ENCODE assay signal across 24 cellular contexts in the genomic region with DNA sequence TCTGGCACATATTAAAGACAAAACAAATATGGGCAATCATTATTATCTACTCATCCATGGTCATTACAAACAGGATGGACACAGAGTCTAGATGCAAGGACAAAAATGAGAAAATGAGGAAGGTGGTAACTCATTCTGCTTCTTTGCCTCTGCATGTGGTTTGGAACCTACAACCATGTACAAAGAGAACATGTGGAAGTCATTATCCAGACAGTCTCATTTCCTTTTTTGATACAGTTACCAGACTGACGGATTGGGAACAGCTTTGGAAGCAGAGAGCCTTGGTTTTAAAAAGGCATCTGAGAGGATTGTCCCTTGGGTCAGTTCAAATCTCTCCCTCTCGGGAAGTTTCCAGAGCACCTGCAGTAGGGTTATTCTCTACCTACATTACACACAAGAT.
DNase-seq lines count a peak whose midpoint lies in the region; ATAC-seq and TF ChIP-seq lines count a peak whose summit lies in the region.
"Had no signal": no experiment of that assay in that cellular context is flagged by ENCODE, and none has a peak within 500 bp of the region (broad histone marks: within the 10 kb centered on the region; RNA-seq: fewer than 3 reads in every experiment).

No MANE protein-coding gene starts in this region.

- no peak for TF ChIP-seq CTCF in GM23338 (conservative IDR thresholded peaks at IDR 0.05; ENCODE audit: low read depth in 2 of 2)

- no peaks in the 10 kb centered on the region for H3K36me3 ChIP-seq in GM23338 (ENCODE audit: insufficient read depth)
- H3K36me3 ChIP-seq: ovary, right atrium auricular region, spleen had no signal

- H3K4me1 ChIP-seq in GM23338 (ENCODE audit: insufficient read depth), result peaks cover 18% of the 10 kb centered on the region
- H3K4me1 ChIP-seq: right atrium auricular region, spleen had no signal

- H3K9me3 Mint-ChIP-seq in GM23338, result peaks cover 21% of the 10 kb centered on the region
- H3K9me3 Mint-ChIP-seq: type B pancreatic cell had no signal

- H3K79me2 ChIP-seq in GM23338 (replicated peaks; ENCODE audit: insufficient read depth), result no peaks in the 10 kb centered on the region

- H3K36me3 Mint-ChIP-seq in GM23338 (ENCODE audit: low read depth), result peaks cover 22% of the 10 kb centered on the region
- H3K36me3 Mint-ChIP-seq: brain; CD8-positive, alpha-beta T cell; type B pancreatic cell had no signal

- peaks cover 9% of the 10 kb centered on the region for H3K27me3 Mint-ChIP-seq in GM23338 (ENCODE audit: insufficient read depth, low read depth, poor library complexity)

- DNase-seq in Daoy (ENCODE audit: low read depth) (peak; percentile 18), HS-5 (ENCODE audit: low read depth) (peak; percentile 13), fibroblast of gingiva (ENCODE audit: low read depth) (peak; percentile 53), stromal cell of bone marrow (ENCODE audit: low read depth) (peak; percentile 29), GM23338 (ENCODE audit: low spot score) (no peak)
- DNase-seq in stimulated activated naive CD4-positive, alpha-beta T cell treated with Interleukin-2 at 50 U/mL for 16 hours (lab: John Stamatoyannopoulos, UW), result no peak
- DNase-seq in activated CD4-positive, alpha-beta T cell treated with anti-CD3 and anti-CD28 coated beads for 1 hour, result no peak
- DNase-seq: activated CD4-positive, alpha-beta T cell treated with anti-CD3 and anti-CD28 coated beads for 48 hours; activated naive CD4-positive, alpha-beta T cell; activated T-cell treated with anti-CD3 and anti-CD28 coated beads, Interleukin-2, amount 50 U/mL, for 4 hours; AML-193; CD8-positive, alpha-beta T cell; H7; NCI-H1105 treated with DMSO at 0.1 percent for 48 hours; NCI-H2029 treated with DMSO at 0.1 percent for 48 hours; NCI-H2227 treated with DMSO at 0.1 percent for 48 hours; ovary; spleen; stimulated activated CD4-positive, alpha-beta T cell treated with anti-CD3 and anti-CD28 coated beads, Interleukin-2, amount 100 ng/mL, for 48 hours; substantia nigra had no signal

- no peak overlapping the region for H3K4me3 ChIP-seq in GM23338
- H3K4me3 ChIP-seq: ovary, right atrium auricular region, spleen had no signal

- H3F3A ChIP-seq in GM23338 (replicated peaks; ENCODE audit: low read depth), result no peaks in the 10 kb centered on the region

- H3K27ac Mint-ChIP-seq in GM23338, result no peak overlapping the region
- H3K27ac Mint-ChIP-seq: brain; CD8-positive, alpha-beta T cell; T-helper 2 cell treated with Interferon-gamma antibody and Interleukin-4, amounts not matched to agents 5 μg/mL and 100 μg/mL, for 36 hours; type B pancreatic cell had no signal

- no peaks in the 10 kb centered on the region; the same call in 1 of the 2 replicates for H3K9me2 ChIP-seq in GM23338 (ENCODE audit: insufficient read depth)

- no peak overlapping the region for H3K4me3 Mint-ChIP-seq in GM23338
- H3K4me3 Mint-ChIP-seq: activated T-cell treated with anti-CD3 and anti-CD28 coated beads, Interleukin-2, amount 50 U/mL, for 4 hours; brain; CD8-positive, alpha-beta T cell; T-helper 2 cell treated with Interferon-gamma antibody and Interleukin-4, amounts not matched to agents 5 μg/mL and 100 μg/mL, for 36 hours; type B pancreatic cell had no signal

- H3K27ac ChIP-seq in GM23338 (ENCODE audit: low read depth), result no peak overlapping the region
- H3K27ac ChIP-seq: ovary, right atrium auricular region, spleen had no signal

- no peak overlapping the region for H2AFZ ChIP-seq in GM23338

- H3K27me3 ChIP-seq in GM23338 (ENCODE audit: insufficient read depth), result no peaks in the 10 kb centered on the region
- H3K27me3 ChIP-seq: ovary, right atrium auricular region, spleen had no signal

- no peaks in the 10 kb centered on the region for H4K20me1 ChIP-seq in GM23338 (replicated peaks; ENCODE audit: insufficient read depth)

- no peak for ATAC-seq in GM23338
- ATAC-seq: activated T-cell treated with anti-CD3 and anti-CD28 coated beads, Interleukin-2, amount 50 U/mL, for 4 hours; CD8-positive, alpha-beta T cell had no signal

- peaks cover 13% of the 10 kb centered on the region; the same call in 2 of the 3 replicates for H3K4me1 Mint-ChIP-seq in GM23338
- H3K4me1 Mint-ChIP-seq: brain had no signal

- H3K4me2 ChIP-seq in GM23338, result no peak overlapping the region

TF ChIP-seq in GM23338, 12 proteins besides CTCF, POLR2A, EP300 and RAD21 (continues in another document):
- TF ChIP-seq EZH2 (IDR thresholded peaks at IDR 0.05; ENCODE audit: low read depth, unreplicated experiment), result no peak
- TF ChIP-seq POLR2AphosphoS5 (IDR thresholded peaks at IDR 0.05; ENCODE audit: low read depth), result no peak
- no peak for TF ChIP-seq ZNF114 (CRISPR knock-in tag; IDR thresholded peaks at IDR 0.05)
- no peak for TF ChIP-seq STAT1 (IDR thresholded peaks at IDR 0.05; ENCODE audit: unreplicated experiment)
- TF ChIP-seq CREB1 (CRISPR knock-in tag; IDR thresholded peaks at IDR 0.05; ENCODE audit: low read depth), result no peak
- TF ChIP-seq EZH2phosphoT487 (IDR thresholded peaks at IDR 0.05; ENCODE audit: unreplicated experiment), result no peak
- TF ChIP-seq, protein P1, sequence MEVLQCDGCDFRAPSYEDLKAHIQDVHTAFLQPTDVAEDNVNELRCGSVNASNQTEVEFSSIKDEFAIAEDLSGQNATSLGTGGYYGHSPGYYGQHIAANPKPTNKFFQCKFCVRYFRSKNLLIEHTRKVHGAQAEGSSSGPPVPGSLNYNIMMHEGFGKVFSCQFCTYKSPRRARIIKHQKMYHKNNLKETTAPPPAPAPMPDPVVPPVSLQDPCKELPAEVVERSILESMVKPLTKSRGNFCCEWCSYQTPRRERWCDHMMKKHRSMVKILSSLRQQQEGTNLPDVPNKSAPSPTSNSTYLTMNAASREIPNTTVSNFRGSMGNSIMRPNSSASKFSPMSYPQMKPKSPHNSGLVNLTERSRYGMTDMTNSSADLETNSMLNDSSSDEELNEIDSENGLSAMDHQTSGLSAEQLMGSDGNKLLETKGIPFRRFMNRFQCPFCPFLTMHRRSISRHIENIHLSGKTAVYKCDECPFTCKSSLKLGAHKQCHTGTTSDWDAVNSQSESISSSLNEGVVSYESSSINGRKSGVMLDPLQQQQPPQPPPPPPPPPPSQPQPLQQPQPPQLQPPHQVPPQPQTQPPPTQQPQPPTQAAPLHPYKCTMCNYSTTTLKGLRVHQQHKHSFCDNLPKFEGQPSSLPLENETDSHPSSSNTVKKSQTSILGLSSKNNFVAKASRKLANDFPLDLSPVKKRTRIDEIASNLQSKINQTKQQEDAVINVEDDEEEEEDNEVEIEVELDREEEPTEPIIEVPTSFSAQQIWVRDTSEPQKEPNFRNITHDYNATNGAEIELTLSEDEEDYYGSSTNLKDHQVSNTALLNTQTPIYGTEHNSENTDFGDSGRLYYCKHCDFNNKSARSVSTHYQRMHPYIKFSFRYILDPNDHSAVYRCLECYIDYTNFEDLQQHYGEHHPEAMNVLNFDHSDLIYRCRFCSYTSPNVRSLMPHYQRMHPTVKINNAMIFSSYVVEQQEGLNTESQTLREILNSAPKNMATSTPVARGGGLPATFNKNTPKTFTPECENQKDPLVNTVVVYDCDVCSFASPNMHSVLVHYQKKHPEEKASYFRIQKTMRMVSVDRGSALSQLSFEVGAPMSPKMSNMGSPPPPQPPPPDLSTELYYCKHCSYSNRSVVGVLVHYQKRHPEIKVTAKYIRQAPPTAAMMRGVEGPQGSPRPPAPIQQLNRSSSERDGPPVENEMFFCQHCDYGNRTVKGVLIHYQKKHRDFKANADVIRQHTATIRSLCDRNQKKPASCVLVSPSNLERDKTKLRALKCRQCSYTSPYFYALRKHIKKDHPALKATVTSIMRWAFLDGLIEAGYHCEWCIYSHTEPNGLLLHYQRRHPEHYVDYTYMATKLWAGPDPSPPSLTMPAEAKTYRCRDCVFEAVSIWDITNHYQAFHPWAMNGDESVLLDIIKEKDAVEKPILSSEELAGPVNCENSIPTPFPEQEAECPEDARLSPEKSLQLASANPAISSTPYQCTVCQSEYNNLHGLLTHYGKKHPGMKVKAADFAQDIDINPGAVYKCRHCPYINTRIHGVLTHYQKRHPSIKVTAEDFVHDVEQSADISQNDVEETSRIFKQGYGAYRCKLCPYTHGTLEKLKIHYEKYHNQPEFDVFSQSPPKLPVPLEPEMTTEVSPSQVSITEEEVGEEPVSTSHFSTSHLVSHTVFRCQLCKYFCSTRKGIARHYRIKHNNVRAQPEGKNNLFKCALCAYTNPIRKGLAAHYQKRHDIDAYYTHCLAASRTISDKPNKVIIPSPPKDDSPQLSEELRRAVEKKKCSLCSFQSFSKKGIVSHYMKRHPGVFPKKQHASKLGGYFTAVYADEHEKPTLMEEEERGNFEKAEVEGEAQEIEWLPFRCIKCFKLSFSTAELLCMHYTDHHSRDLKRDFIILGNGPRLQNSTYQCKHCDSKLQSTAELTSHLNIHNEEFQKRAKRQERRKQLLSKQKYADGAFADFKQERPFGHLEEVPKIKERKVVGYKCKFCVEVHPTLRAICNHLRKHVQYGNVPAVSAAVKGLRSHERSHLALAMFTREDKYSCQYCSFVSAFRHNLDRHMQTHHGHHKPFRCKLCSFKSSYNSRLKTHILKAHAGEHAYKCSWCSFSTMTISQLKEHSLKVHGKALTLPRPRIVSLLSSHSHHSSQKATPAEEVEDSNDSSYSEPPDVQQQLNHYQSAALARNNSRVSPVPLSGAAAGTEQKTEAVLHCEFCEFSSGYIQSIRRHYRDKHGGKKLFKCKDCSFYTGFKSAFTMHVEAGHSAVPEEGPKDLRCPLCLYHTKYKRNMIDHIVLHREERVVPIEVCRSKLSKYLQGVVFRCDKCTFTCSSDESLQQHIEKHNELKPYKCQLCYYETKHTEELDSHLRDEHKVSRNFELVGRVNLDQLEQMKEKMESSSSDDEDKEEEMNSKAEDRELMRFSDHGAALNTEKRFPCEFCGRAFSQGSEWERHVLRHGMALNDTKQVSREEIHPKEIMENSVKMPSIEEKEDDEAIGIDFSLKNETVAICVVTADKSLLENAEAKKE (CRISPR knock-in tag; IDR thresholded peaks at IDR 0.05), result no peak
- no peak for TF ChIP-seq ZNF331 (CRISPR knock-in tag; IDR thresholded peaks at IDR 0.05; ENCODE audit: low read depth)

Comparison
In these comparisons a context has a peak if more than half of its experiments do, and no peak if none do; other contexts are left out.
1. DNase-seq: peak in Daoy (single experiment), HS-5 (single experiment), fibroblast of gingiva (single experiment) and stromal cell of bone marrow (single experiment); none in GM23338 (single experiment), stimulated activated naive CD4-positive, alpha-beta T cell treated with Interleukin-2 at 50 U/mL for 16 hours (single experiment) and activated CD4-positive, alpha-beta T cell treated with anti-CD3 and anti-CD28 coated beads for 1 hour (single experiment).